In the genomic region with DNA sequence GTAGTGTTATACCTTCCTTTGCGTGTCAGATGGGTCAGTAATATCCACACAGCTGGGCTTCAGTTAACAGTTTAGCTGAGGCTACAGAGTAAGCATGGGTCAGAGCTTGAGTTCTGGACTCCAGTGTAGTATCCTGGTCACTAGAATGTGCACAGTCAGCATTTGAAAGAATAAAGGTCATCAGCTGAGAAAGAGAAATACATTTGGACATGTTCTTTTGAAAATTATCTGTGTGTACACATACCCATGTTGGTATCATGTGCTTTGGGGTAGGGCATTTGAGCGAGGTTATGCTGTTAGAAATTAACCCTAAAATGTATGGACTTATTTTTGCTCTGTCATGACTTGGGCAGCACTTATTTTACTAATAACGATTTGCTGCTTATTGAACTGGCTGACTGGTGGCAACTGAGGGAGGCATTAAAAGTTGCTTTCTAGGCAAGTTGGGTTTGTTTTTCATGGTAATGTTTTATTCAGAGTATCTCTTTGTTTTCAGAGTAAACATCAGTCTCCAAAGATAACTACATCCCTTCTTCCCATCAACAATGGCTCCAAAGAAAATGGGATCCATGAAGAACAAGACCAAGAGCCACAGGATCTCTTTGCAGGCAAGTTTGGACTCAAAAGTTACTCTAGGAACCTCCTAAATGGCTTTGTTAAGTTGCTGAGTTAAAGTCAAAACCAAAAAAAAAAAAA, we compare ENCODE assay signal across 1 cellular context.
TF ChIP-seq lines count a peak whose summit lies in the region.

No MANE protein-coding gene starts in this region.

TF ChIP-seq in H1, 55 proteins besides CTCF, POLR2A, EP300 and RAD21:
- TF ChIP-seq MAFK (IDR thresholded peaks at IDR 0.05; ENCODE audit: low read depth, low read length) (peak; percentile 91), TAF1 (IDR thresholded peaks at IDR 0.05; ENCODE audit: low read depth, low read length) (no peak), BACH1 (IDR thresholded peaks at IDR 0.05; ENCODE audit: low read length) (peak; percentile 57; the same call in 1 of the 2 replicates)
TF ChIP-seq in H1: peak in this region for 2.
